ENCODE assay signal across 8 cellular contexts in the genomic region with DNA sequence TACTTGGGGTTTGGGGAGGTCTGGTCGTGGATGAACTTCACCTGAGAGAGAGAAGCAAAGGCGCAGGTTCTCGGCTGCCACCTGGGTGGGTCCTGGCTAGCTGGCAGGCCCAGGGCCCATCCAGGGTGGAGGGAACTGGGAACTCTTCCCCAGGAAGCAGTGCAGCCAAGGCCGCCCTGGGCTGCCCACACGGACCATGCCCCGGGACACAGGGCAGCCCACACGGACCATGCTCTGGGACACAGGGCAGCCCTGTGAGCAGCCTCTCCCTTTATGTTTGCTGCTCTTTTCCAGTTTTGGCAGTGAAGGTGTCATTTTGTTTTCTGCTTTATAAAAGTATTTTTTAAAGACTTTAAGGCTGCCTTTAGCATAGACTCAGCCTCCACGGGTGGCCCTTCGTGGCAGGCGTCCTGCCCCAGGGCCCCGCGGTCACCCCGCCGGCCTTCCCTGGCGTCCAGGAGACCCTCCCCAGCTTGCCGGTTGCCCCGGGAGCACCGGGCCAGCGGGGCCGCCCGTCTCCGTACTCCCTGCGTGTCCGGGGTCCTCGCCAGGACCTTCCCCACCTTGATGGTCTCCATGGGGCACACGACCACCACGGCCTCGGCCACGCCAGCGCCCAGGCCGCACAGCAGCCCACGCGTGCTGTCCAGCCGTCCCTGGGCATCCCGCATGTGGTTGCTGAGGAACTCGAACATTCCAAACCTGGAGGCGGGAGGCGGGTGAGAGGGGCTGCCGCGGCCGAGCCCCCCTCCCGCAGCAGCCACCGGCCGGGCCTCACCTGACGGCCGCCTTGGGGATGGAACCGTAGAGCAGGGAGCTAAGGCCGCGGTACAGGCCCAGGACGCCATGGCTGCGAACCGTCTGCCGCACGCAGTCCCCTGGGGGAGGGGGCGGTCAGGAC. TPM values are rescaled to one million over a fixed set of nuclear protein-coding genes. Genes with fewer than 3 reads are reported as not detected.
DNase-seq lines count a peak whose midpoint lies in the region; ATAC-seq and TF ChIP-seq lines count a peak whose summit lies in the region.

No MANE protein-coding gene starts in this region.

- POLR2A ChIA-PET in HEK293T (lab: Yijun Ruan, JAX) = interaction anchor here (3.5 kb wide), 1 partner anchor 115 kb away, joined by 20 read pairs; a partner anchor contains a TSS

- H3K9me3 ChIP-seq in lower lobe of right lung (no peaks in the 10 kb centered on the region), upper lobe of right lung (no peaks in the 10 kb centered on the region)

- no peak for TF ChIP-seq CTCF in astrocyte of the spinal cord (IDR thresholded peaks at IDR 0.05; ENCODE audit: low read depth, low read length)
- no peak for TF ChIP-seq CTCF in lower lobe of right lung (IDR thresholded peaks at IDR 0.05)
- TF ChIP-seq CTCF in upper lobe of right lung (IDR thresholded peaks at IDR 0.05) = no peak

- H3K27me3 Mint-ChIP-seq in activated naive CD4-positive, alpha-beta T cell treated with anti-CD3 and anti-CD28 coated beads, Interleukin-2, amount 50 U/mL, for 24 hours = no peaks in the 10 kb centered on the region

- H3K4me3 ChIP-seq in astrocyte of the spinal cord (ENCODE audit: low read depth, low read length) (peak overlapping the region; percentile 53), lower lobe of right lung (peak overlapping the region; percentile 81), upper lobe of right lung (peak overlapping the region; percentile 73)

- CTCF ChIA-PET in HEK293T (lab: Yijun Ruan, JAX) = no interaction called here

- ATAC-seq in lower lobe of right lung = no peak
- no peak for ATAC-seq in upper lobe of right lung

- peak overlapping the region; percentile 78 for H3K4me3 Mint-ChIP-seq in activated naive CD4-positive, alpha-beta T cell treated with anti-CD3 and anti-CD28 coated beads, Interleukin-2, amount 50 U/mL, for 24 hours

- H3K27ac Mint-ChIP-seq in activated naive CD4-positive, alpha-beta T cell treated with anti-CD3 and anti-CD28 coated beads, Interleukin-2, amount 50 U/mL, for 24 hours = peak overlapping the region; percentile 15

- H3K4me1 Mint-ChIP-seq in activated naive CD4-positive, alpha-beta T cell treated with anti-CD3 and anti-CD28 coated beads, Interleukin-2, amount 50 U/mL, for 24 hours = peaks cover 34% of the 10 kb centered on the region

- H3K9me3 Mint-ChIP-seq in activated naive CD4-positive, alpha-beta T cell treated with anti-CD3 and anti-CD28 coated beads, Interleukin-2, amount 50 U/mL, for 24 hours = no peaks in the 10 kb centered on the region

- peak overlapping the region; percentile 88 for H3K27ac ChIP-seq in lower lobe of right lung
- H3K27ac ChIP-seq in upper lobe of right lung = peak overlapping the region; percentile 79

- H3K27me3 ChIP-seq in lower lobe of right lung (ENCODE audit: low read depth) (no peaks in the 10 kb centered on the region), upper lobe of right lung (no peaks in the 10 kb centered on the region)

- H3K4me1 ChIP-seq in lower lobe of right lung = peaks cover 42% of the 10 kb centered on the region
- H3K4me1 ChIP-seq in upper lobe of right lung = peaks cover 34% of the 10 kb centered on the region

- H3K36me3 ChIP-seq in lower lobe of right lung = peaks cover 13% of the 10 kb centered on the region
- H3K36me3 ChIP-seq in upper lobe of right lung = peaks cover 4% of the 10 kb centered on the region

- in situ Hi-C loops in astrocyte of the spinal cord (cut with HindIII; ENCODE audit: low sequenced_read_pairs) = no loop called here

- intact Hi-C loops in lower lobe of right lung (cut with DNase I) = no loop called here
- intact Hi-C loops in upper lobe of right lung (cut with DNase I) = no loop called here

- H3K36me3 Mint-ChIP-seq in activated naive CD4-positive, alpha-beta T cell treated with anti-CD3 and anti-CD28 coated beads, Interleukin-2, amount 50 U/mL, for 24 hours = no peaks in the 10 kb centered on the region

- DNase-seq in activated naive CD4-positive, alpha-beta T cell (lab: John Stamatoyannopoulos, UW) = no peak
- DNase-seq in astrocyte of the spinal cord (ENCODE audit: low read depth, low spot score) = no peak
- no peak for DNase-seq in lower lobe of right lung
- no peak for DNase-seq in upper lobe of right lung
- no peak for DNase-seq in NCI-H1694 (lab: John Stamatoyannopoulos, UW)
- DNase-seq in Kasumi-1 (lab: John Stamatoyannopoulos, UW) = no peak
- DNase-seq in HEK293T (ENCODE audit: extremely low spot score) = no peak

TF ChIP-seq in HEK293T, 16 proteins besides CTCF, POLR2A, EP300 and RAD21:
- TF ChIP-seq, protein P1, sequence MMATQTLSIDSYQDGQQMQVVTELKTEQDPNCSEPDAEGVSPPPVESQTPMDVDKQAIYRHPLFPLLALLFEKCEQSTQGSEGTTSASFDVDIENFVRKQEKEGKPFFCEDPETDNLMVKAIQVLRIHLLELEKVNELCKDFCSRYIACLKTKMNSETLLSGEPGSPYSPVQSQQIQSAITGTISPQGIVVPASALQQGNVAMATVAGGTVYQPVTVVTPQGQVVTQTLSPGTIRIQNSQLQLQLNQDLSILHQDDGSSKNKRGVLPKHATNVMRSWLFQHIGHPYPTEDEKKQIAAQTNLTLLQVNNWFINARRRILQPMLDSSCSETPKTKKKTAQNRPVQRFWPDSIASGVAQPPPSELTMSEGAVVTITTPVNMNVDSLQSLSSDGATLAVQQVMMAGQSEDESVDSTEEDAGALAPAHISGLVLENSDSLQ (IDR thresholded peaks at IDR 0.05) = no peak
- TF ChIP-seq NFRKB (IDR thresholded peaks at IDR 0.05) = no peak
- TF ChIP-seq ELF4 (IDR thresholded peaks at IDR 0.05) = no peak
- TF ChIP-seq FOXK2 (IDR thresholded peaks at IDR 0.05) = no peak
- TF ChIP-seq ZNF384 (IDR thresholded peaks at IDR 0.05) = no peak
- TF ChIP-seq ARNT (IDR thresholded peaks at IDR 0.05) = no peak
- TF ChIP-seq TARDBP (IDR thresholded peaks at IDR 0.05) = no peak
- no peak for TF ChIP-seq SP1 (IDR thresholded peaks at IDR 0.05)

RNA-seq across cellular contexts. Expression of a gene that starts 1.1 kb away (rescaled TPM):
- total RNA-seq in lower lobe of right lung (50.3 TPM), upper lobe of right lung (63.0 TPM)

RNA-seq across cellular contexts. Expression of a gene that starts 27.3 kb away (rescaled TPM):
- total RNA-seq in lower lobe of right lung (not detected), upper lobe of right lung (not detected)

RNA-seq across cellular contexts. Expression of a gene that starts 33.0 kb away (rescaled TPM):
- 14.0 TPM for total RNA-seq in lower lobe of right lung
- total RNA-seq in upper lobe of right lung = 14.0 TPM

RNA-seq across cellular contexts. Expression of a gene that starts 46.3 kb away (rescaled TPM):
- not detected for total RNA-seq in lower lobe of right lung
- total RNA-seq in upper lobe of right lung = not detected

RNA-seq across cellular contexts. Expression of a gene that starts 55.2 kb away (rescaled TPM):
- 62.9 TPM for total RNA-seq in lower lobe of right lung
- total RNA-seq in upper lobe of right lung = 70.6 TPM
